ENCODE assay signal across 8 cellular contexts in the genomic region with DNA sequence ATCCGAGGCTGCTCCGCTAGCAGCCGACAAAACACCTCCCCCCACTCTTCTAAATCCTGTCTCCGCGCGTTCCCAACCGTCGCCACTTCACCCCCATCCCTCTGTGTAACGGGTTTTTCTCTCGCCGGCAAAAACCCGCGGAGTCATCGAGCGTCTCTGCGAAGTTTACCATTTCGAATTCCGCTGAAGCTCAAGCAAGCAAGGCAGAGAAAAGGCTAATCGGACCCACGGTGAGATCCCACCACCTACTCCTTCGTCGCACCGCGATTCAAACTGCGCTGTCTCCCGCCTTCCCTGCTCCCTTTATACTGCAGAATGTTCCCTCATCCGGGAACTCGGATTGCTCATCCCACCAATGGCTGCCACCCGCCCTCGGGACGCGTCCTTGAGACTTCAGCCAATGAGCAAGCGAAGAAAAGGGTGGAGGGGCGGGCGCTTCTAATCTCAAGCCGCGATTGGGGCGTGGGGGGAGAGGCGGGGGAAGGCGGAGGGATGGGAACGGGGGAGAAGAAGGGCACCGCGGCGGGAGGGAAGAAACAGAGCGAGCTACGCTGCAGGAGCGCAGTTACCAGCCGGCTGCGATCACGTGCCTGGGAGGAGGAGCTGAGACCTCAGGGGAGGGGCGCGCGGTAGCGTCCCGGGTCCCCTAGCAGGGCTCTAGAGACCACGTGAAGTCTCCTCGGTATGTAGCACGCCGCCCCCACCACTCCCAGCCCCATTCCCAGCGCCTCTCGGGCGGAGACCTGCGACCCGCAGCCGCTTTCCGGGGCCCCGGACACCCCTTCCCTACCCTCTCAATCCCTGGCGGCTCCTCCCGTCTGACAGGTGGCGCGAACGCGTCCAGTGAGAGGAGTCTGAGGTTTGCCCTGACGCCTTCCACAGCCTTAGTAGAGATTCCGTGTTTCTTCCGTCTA. TPM values are rescaled to one million over a fixed set of nuclear protein-coding genes. Genes with fewer than 3 reads are reported as not detected.
A peak's percentile ranks its signal among the peaks of the same experiment; 100 is the strongest.
DNase-seq lines count a peak whose midpoint lies in the region; ATAC-seq and TF ChIP-seq lines count a peak whose summit lies in the region.

A gene (minus strand): TSS at position 277 of the 914 bp plus-strand sequence. CDS start 105 bp downstream, at position 172.

- H3K9me3 ChIP-seq in DND-41 (ENCODE audit: insufficient read depth, low read length, severe bottlenecking) (no peaks in the 10 kb centered on the region), KOPT-K1 (ENCODE audit: insufficient read depth, low read length, poor library complexity, severe bottlenecking) (no peaks in the 10 kb centered on the region), Peyer's patch (no peaks in the 10 kb centered on the region), esophagus squamous epithelium (no peaks in the 10 kb centered on the region), muscle layer of duodenum (ENCODE audit: control insufficient read depth in 1 of 2, low read length in 2 of 2) (no peaks in the 10 kb centered on the region)

- ATAC-seq in DND-41 (ENCODE audit: insufficient read depth, low read depth) (peak; percentile 74), GM21825 (IDR thresholded peaks at IDR 0.05; ENCODE audit: unreplicated experiment) (peak; percentile 55)

- H3K4me3 ChIP-seq in DND-41 (ENCODE audit: low read depth in 1 of 2, low read length in 2 of 2) (peak within 1 kb of the TSS; percentile 69 to 73), Peyer's patch (peak within 1 kb of the TSS; percentile 74 to 94 (median 83)), esophagus squamous epithelium (peak within 1 kb of the TSS; percentile 59 to 94 (median 82)), muscle layer of duodenum (ENCODE audit: low read depth in 1 of 2, low read length in 2 of 2) (peak within 1 kb of the TSS; percentile 76 to 95)

- H3K36me3 ChIP-seq in DND-41 (ENCODE audit: insufficient read depth, low read length) = peaks cover 29% of the 10 kb centered on the region
- H3K36me3 ChIP-seq in KOPT-K1 (ENCODE audit: insufficient read depth, low read length) = peaks cover 26% of the 10 kb centered on the region
- H3K36me3 ChIP-seq in Peyer's patch = no peaks in the 10 kb centered on the region
- H3K36me3 ChIP-seq in esophagus squamous epithelium = peaks cover 0 to 10% (median 0%) of the 10 kb centered on the region in 3 donors
- peaks cover 0 to 5% of the 10 kb centered on the region in 2 donors for H3K36me3 ChIP-seq in muscle layer of duodenum (ENCODE audit: control insufficient read depth in 1 of 2, insufficient read depth in 2 of 2, low read length in 2 of 2)

- H3K27ac ChIP-seq in DND-41 (ENCODE audit: low read length) (peak within 1 kb of the TSS; percentile 96), KOPT-K1 (ENCODE audit: low read depth, low read length, poor library complexity, severe bottlenecking) (peak within 1 kb of the TSS; percentile 96), Peyer's patch (peak within 1 kb of the TSS; percentile 82 to 98 (median 94)), esophagus squamous epithelium (peak within 1 kb of the TSS; percentile 88 to 98 (median 98)), muscle layer of duodenum (ENCODE audit: low read length) (peak within 1 kb of the TSS; percentile 88)

- no peaks in the 10 kb centered on the region for H3K27me3 ChIP-seq in DND-41 (ENCODE audit: insufficient read depth, low read length, poor library complexity)
- no peaks in the 10 kb centered on the region for H3K27me3 ChIP-seq in Peyer's patch
- H3K27me3 ChIP-seq in esophagus squamous epithelium = no peaks in the 10 kb centered on the region
- no peaks in the 10 kb centered on the region for H3K27me3 ChIP-seq in muscle layer of duodenum (ENCODE audit: low read depth, low read length)

- H4K20me1 ChIP-seq in DND-41 (ENCODE audit: insufficient read depth, low read length) = peaks cover 27% of the 10 kb centered on the region

- peaks cover 55% of the 10 kb centered on the region for H3K79me2 ChIP-seq in DND-41 (ENCODE audit: insufficient read depth, low read length)

- TF ChIP-seq CTCF in DND-41 (IDR thresholded peaks at IDR 0.05; ENCODE audit: borderline replicate concordance, extremely low read depth, low read length, poor library complexity, severe bottlenecking) (peak; percentile 24), Peyer's patch (IDR thresholded peaks at IDR 0.05) (peak in 1 of 6 experiments; percentile 4), esophagus squamous epithelium (IDR thresholded peaks at IDR 0.05) (no peak)

- peak within 1 kb of the TSS; percentile 93 for H3K9ac ChIP-seq in DND-41 (ENCODE audit: low read depth, low read length)

- DNase-seq in DND-41 (peak; percentile 99), Peyer's patch (peak; percentile 99 to 100 (median 99)), esophagus squamous epithelium (lab: John Stamatoyannopoulos, UW) (peak; percentile 97)
- peak; percentile 97 to 99 for DNase-seq in activated T-cell treated with anti-CD3 and anti-CD28 coated beads, Interleukin-2, amount 50 U/mL, for 48 hours
- DNase-seq in stimulated activated CD8-positive, alpha-beta memory T cell treated with anti-CD3 and anti-CD28 coated beads, Interleukin-7, amount 100 ng/mL, for 4 hours (ENCODE audit: low read depth in 2 of 2) = peak; percentile 97

- 0 to 1% methylated on average over 31 to 39 of the region's 76 CpGs for WGBS in esophagus squamous epithelium, 2 donors

- peak within 1 kb of the TSS; percentile 83 for H2AFZ ChIP-seq in DND-41 (ENCODE audit: low read depth, low read length)

- peak; percentile 92 to 95 for TF ChIP-seq POLR2A in Peyer's patch (IDR thresholded peaks at IDR 0.05)
- TF ChIP-seq POLR2A in esophagus squamous epithelium (IDR thresholded peaks at IDR 0.05) = peak; percentile 27 to 97 (median 88)

- peak within 1 kb of the TSS; percentile 91 for H3K4me2 ChIP-seq in DND-41 (ENCODE audit: insufficient read depth, low read length)

- intact Hi-C loops in esophagus squamous epithelium (cut with DNase I) = loop anchor here (5.0 to 10.0 kb wide), 3 partner anchors 55 to 388 kb away; a partner anchor contains a TSS

- H3K4me1 ChIP-seq in DND-41 (ENCODE audit: insufficient read depth, low read length) (peaks cover 41% of the 10 kb centered on the region), Peyer's patch (peaks cover 0 to 21% (median 8%) of the 10 kb centered on the region in 4 donors), esophagus squamous epithelium (peaks cover 8 to 38% (median 15%) of the 10 kb centered on the region in 3 donors), muscle layer of duodenum (ENCODE audit: control insufficient read depth in 1 of 2, insufficient read depth in 2 of 2, low read length in 2 of 2) (peaks cover 5 to 20% of the 10 kb centered on the region in 2 donors)

RNA-seq across cellular contexts. Expression of the gene that starts here (rescaled TPM):
- total RNA-seq in Peyer's patch = 100 to 1,000 TPM in 1 of 4 donors, 10 to 100 TPM in 3; 33.7 to 128 (median 81.2) TPM
- total RNA-seq in esophagus squamous epithelium = 100 to 1,000 TPM; 109 to 419 (median 322) TPM

Comparison
In these comparisons a context has a peak if more than half of its experiments do, and no peak if none do; other contexts are left out.
1. Peak in every context shown above with its lines: DNase-seq, ATAC-seq, H3K4me3 ChIP-seq and H3K27ac ChIP-seq.